18 cellular contexts compared by ENCODE assay signal in genomic region chr19:5645409-5645808, GRCh38. TPM values are rescaled to one million over a fixed set of nuclear protein-coding genes. Genes with fewer than 3 reads are reported as not detected.
DNase-seq lines count a peak whose midpoint lies in the region; ATAC-seq and TF ChIP-seq lines count a peak whose summit lies in the region.
"Had no signal": no experiment of that assay in that cellular context is flagged by ENCODE, and none has a peak within 500 bp of the region (broad histone marks: within the 10 kb centered on the region; RNA-seq: fewer than 3 reads in every experiment).

No MANE protein-coding gene starts in this region.

- peaks cover 9% of the 10 kb centered on the region for H3K4me1 Mint-ChIP-seq in glutamatergic neuron (ENCODE audit: low read depth, unreplicated experiment)
- H3K4me1 Mint-ChIP-seq: activated B cell treated with CpG ODN at 0.5 μM for 24 hours had no signal

- H3K9me3 Mint-ChIP-seq in glutamatergic neuron (ENCODE audit: unreplicated experiment) = no peaks in the 10 kb centered on the region
- H3K9me3 Mint-ChIP-seq: activated B cell treated with CpG ODN at 0.5 μM for 24 hours; T-helper 1 cell treated with Interleukin-12 subunit alpha and Interleukin-12 subunit beta and Interleukin-4 antibody, amounts not matched to agents 30 μg/mL and 1 μg/mL, for 36 hours had no signal

- DNase-seq in COLO668 (lab: John Stamatoyannopoulos, UW; ENCODE audit: unreplicated experiment) (peak; percentile 8), DMS153 (lab: John Stamatoyannopoulos, UW) (peak; percentile 68), NCI-H2107 (lab: John Stamatoyannopoulos, UW) (peak; percentile 36), glutamatergic neuron (no peak), lower leg skin (ENCODE audit: low spot score in 2 of 2) (no peak)
- DNase-seq: activated B cell treated with CpG ODN at 0.5 μM for 24 hours; NCI-H524; posterior cingulate gyrus; SIG-M5; small intestine; stimulated activated CD4-positive, alpha-beta T cell treated with anti-CD3 and anti-CD28 coated beads, Interleukin-4, amount 100 ng/mL, for 4 hours had no signal

- no peak overlapping the region for H3K4me3 ChIP-seq in lower leg skin (ENCODE audit: low read depth, poor library complexity, severe bottlenecking)
- H3K4me3 ChIP-seq: HAP-1, lung, thoracic aorta had no signal

- intact Hi-C loops in lower leg skin (cut with DNase I; ENCODE audit: low total_unique reads) = no loop called here

- ATAC-seq in GM18873 (IDR thresholded peaks at IDR 0.05; ENCODE audit: low FRiP score, unreplicated experiment) (no peak), GM18909 (IDR thresholded peaks at IDR 0.05; ENCODE audit: poor library complexity, unreplicated experiment) (no peak)

- H3K36me3 Mint-ChIP-seq in glutamatergic neuron (ENCODE audit: unreplicated experiment) = no peaks in the 10 kb centered on the region

- TF ChIP-seq POLR2A in lower leg skin (IDR thresholded peaks at IDR 0.05) = no peak

- H3K4me3 Mint-ChIP-seq in glutamatergic neuron (ENCODE audit: unreplicated experiment) = no peak overlapping the region
- H3K4me3 Mint-ChIP-seq: activated B cell treated with CpG ODN at 0.5 μM for 24 hours; B cell; T-helper 1 cell treated with Interleukin-12 subunit alpha and Interleukin-12 subunit beta and Interleukin-4 antibody, amounts not matched to agents 30 μg/mL and 1 μg/mL, for 36 hours had no signal

- H3K27me3 Mint-ChIP-seq in glutamatergic neuron (ENCODE audit: unreplicated experiment) = peaks cover 2% of the 10 kb centered on the region
- H3K27me3 Mint-ChIP-seq: activated B cell treated with CpG ODN at 0.5 μM for 24 hours, B cell had no signal

- TF ChIP-seq CTCF in glutamatergic neuron (IDR thresholded peaks at IDR 0.05; ENCODE audit: partially characterized antibody, unreplicated experiment) = no peak
- no peak for TF ChIP-seq CTCF in lower leg skin (IDR thresholded peaks at IDR 0.05)

- WGBS in lower leg skin, 2 donors = 77 to 93% methylated on average over 5 of the region's 5 CpGs

- peak overlapping the region; percentile 73 for H3K27ac Mint-ChIP-seq in glutamatergic neuron (ENCODE audit: unreplicated experiment)
- H3K27ac Mint-ChIP-seq: activated B cell treated with CpG ODN at 0.5 μM for 24 hours; B cell; T-helper 1 cell treated with Interleukin-12 subunit alpha and Interleukin-12 subunit beta and Interleukin-4 antibody, amounts not matched to agents 30 μg/mL and 1 μg/mL, for 36 hours had no signal

RNA-seq across cellular contexts. Expression of gene SAFB, which starts 22.5 kb away (rescaled TPM):
- total RNA-seq in glutamatergic neuron (ENCODE audit: unreplicated experiment) (133 TPM), lower leg skin (100 to 1,000 TPM in 1 of 4 donors, 10 to 100 TPM in 3; 41.6 to 136 (median 80.4) TPM)

RNA-seq across cellular contexts. Expression of gene SAFB2, which starts 22.8 kb away (rescaled TPM):
- total RNA-seq in glutamatergic neuron (ENCODE audit: unreplicated experiment) (70.9 TPM), lower leg skin (10 to 100 TPM; 14.0 to 51.2 (median 28.7) TPM)

RNA-seq across cellular contexts. Expression of gene MICOS13, which starts 34.9 kb away (rescaled TPM):
- 22.8 TPM for total RNA-seq in glutamatergic neuron (ENCODE audit: unreplicated experiment)
- total RNA-seq in lower leg skin = 10 to 100 TPM; 43.6 to 65.5 (median 54.1) TPM

RNA-seq across cellular contexts. Expression of gene HSD11B1L, which starts 35.4 kb away (rescaled TPM):
- total RNA-seq in glutamatergic neuron (ENCODE audit: unreplicated experiment) (64.4 TPM), lower leg skin (10 to 100 TPM; 20.1 to 38.1 (median 24.8) TPM)

RNA-seq across cellular contexts. Expression of gene RPL36, which starts 44.7 kb away (rescaled TPM):
- 514 TPM for total RNA-seq in glutamatergic neuron (ENCODE audit: unreplicated experiment)
- total RNA-seq in lower leg skin = 1,000 to 10,000 TPM; 1,101 to 1,427 (median 1,254) TPM

Comparison
In these comparisons a context has a peak if more than half of its experiments do, and no peak if none do; other contexts are left out.
1. DNase-seq: peak in COLO668 (single experiment), DMS153 (single experiment) and NCI-H2107 (single experiment); none in glutamatergic neuron (single experiment) and lower leg skin (0 of 2).